ENCODE assay signal across 32 cellular contexts in genomic region chr21:46411236-46411635, GRCh38. TPM values are rescaled to one million over a fixed set of nuclear protein-coding genes. Genes with fewer than 3 reads are reported as not detected.
DNase-seq lines count a peak whose midpoint lies in the region; ATAC-seq, FAIRE-seq and TF ChIP-seq lines count a peak whose summit lies in the region.
"Had no signal": no experiment of that assay in that cellular context is flagged by ENCODE, and none has a peak within 500 bp of the region (broad histone marks: within the 10 kb centered on the region; RNA-seq: fewer than 3 reads in every experiment).

No MANE protein-coding gene starts in this region.

- TF ChIP-seq CTCF in K562 (IDR thresholded peaks at IDR 0.05 in 2 of 3, conservative IDR thresholded peaks at IDR 0.05 in 1 of 3; ENCODE audit: insufficient read depth in 2 of 3, low read depth in 1 of 3, low read length in 3 of 3) (no peak), kidney (IDR thresholded peaks at IDR 0.05; ENCODE audit: borderline replicate concordance, extremely low read depth, insufficient read depth) (no peak)

- H3K4me1 ChIP-seq in K562 (replicated peaks in 1 of 2; ENCODE audit: control insufficient read depth in 2 of 2, insufficient read depth in 2 of 2, low read length in 2 of 2) (peaks cover 0 to 12% of the 10 kb centered on the region in 2 experiments; a peak in 1 of 5 replicates), kidney (ENCODE audit: control insufficient read depth in 1 of 2, insufficient read depth in 1 of 2, low read depth in 1 of 2, low read length in 2 of 2) (no peaks in the 10 kb centered on the region), HAP-1 (no peaks in the 10 kb centered on the region; the same call in 1 of the 2 replicates)
- H3K4me1 ChIP-seq: A549, Peyer's patch had no signal

- ATAC-seq in left ventricle myocardium superior (no peak), K562 (no peak)
- ATAC-seq: A549; activated CD4-positive, alpha-beta T cell treated with anti-CD3 and anti-CD28 coated beads for 36 hours; naive thymus-derived CD4-positive, alpha-beta T cell; stimulated activated naive CD8-positive, alpha-beta T cell treated with anti-CD3 and anti-CD28 coated beads, Interleukin-15, Interleukin-2, amounts not matched to agents 100 U/mL and 50 U/mL, for 24 hours had no signal

- intact Hi-C loops in left ventricle myocardium superior (cut with micrococcal nuclease), result no loop called here
- intact Hi-C loops in cardiac septum (cut with DNase I), result no loop called here
- intact Hi-C loops in K562 (cut with micrococcal nuclease), result no loop called here
- intact Hi-C loops in kidney (cut with DNase I), result no loop called here

- in situ Hi-C loops in K562 (cut with MboI) (no loop called here), HAP-1 (cut with MboI; ENCODE audit: low sequenced_read_pairs) (no loop called here)

- CTCF ChIA-PET in K562 (lab: Yijun Ruan, JAX; ENCODE audit: low intra/inter-chr PET ratio), result no interaction called here

- no peak overlapping the region; a peak in 1 of 4 replicates for H3K9ac ChIP-seq in K562 (ENCODE audit: insufficient read depth in 1 of 2, low read depth in 2 of 2, low read length in 2 of 2)
- no peak overlapping the region for H3K9ac ChIP-seq in kidney (ENCODE audit: low read length in 2 of 2)

- H3K9me1 ChIP-seq in K562 (ENCODE audit: control insufficient read depth, insufficient read depth, low read length), result no peaks in the 10 kb centered on the region

- DNase-seq in left ventricle myocardium superior, result peak; percentile 20
- no peak for DNase-seq in cardiac septum (ENCODE audit: low spot score)
- no peak for DNase-seq in K562 (ENCODE audit: extremely low read depth in 1 of 4, low spot score in 3 of 4)
- peak; percentile 61 for DNase-seq in kidney
- no peak for DNase-seq in HAP-1 (ENCODE audit: low spot score in 2 of 2)
- no peak for DNase-seq in activated T-cell treated with anti-CD3 and anti-CD28 coated beads, Interleukin-2, amount 50 U/mL, for 1 hour
- DNase-seq in caudate nucleus (lab: John Stamatoyannopoulos, UW), result no peak
- no peak for DNase-seq in kidney glomerular epithelial cell (lab: John Stamatoyannopoulos, UW)
- DNase-seq: activated CD4-positive, alpha-beta T cell treated with anti-CD3 and anti-CD28 coated beads for 36 hours; activated effector memory CD4-positive, alpha-beta T cell treated with anti-CD3 and anti-CD28 coated beads, Interleukin-2, amount 50 U/mL, for 16 hours; AML-193; anterior cingulate cortex; CD4-positive, CD25-positive, alpha-beta regulatory T cell; effector CD8-positive, alpha-beta T cell; GOT3; hypothalamus; midbrain; naive thymus-derived CD4-positive, alpha-beta T cell; NCI-H1417; NCI-H226; NCI-H526 treated with DMSO at 0.1 percent for 48 hours; ovary; Peyer's patch; retina; stimulated activated CD4-positive, alpha-beta T cell treated with anti-CD3 and anti-CD28 coated beads, Interleukin-1b, Interleukin-23, amount 100 ng/mL, for 48 hours; stimulated activated naive CD8-positive, alpha-beta T cell treated with anti-CD3 and anti-CD28 coated beads, Interleukin-15, Interleukin-2, amounts not matched to agents 100 U/mL and 50 U/mL, for 24 hours; SW 1271 had no signal

- H3K9me3 ChIP-seq in K562 (replicated peaks; ENCODE audit: control insufficient read depth, insufficient read depth, low read depth, low read length) (no peaks in the 10 kb centered on the region), kidney (ENCODE audit: control insufficient read depth in 1 of 2, low read length in 2 of 2) (no peaks in the 10 kb centered on the region), HAP-1 (no peaks in the 10 kb centered on the region)
- H3K9me3 ChIP-seq: A549, ovary, Peyer's patch had no signal

- FAIRE-seq in K562 (lab: Jason Lieb, UNC) (no peak), kidney (lab: Jason Lieb, UNC) (no peak)
- FAIRE-seq: A549, bronchial epithelial cell, HTR-8/SVneo had no signal

- no peak for TF ChIP-seq RAD21 in K562 (CRISPR knock-in tag; conservative IDR thresholded peaks at IDR 0.05 in 1 of 2, IDR thresholded peaks at IDR 0.05 in 1 of 2)

- H2AFZ ChIP-seq in K562 (ENCODE audit: low read depth, low read length), result no peak overlapping the region

- no peak overlapping the region for H3K27ac ChIP-seq in K562 (ENCODE audit: extremely low read depth, low read depth, low read length)
- no peak overlapping the region for H3K27ac ChIP-seq in kidney (ENCODE audit: low read depth in 2 of 2, low read length in 2 of 2)
- H3K27ac ChIP-seq in caudate nucleus (ENCODE audit: low read depth, low read length), result no peak overlapping the region
- H3K27ac ChIP-seq: A549, coronary artery, ovary, Peyer's patch, skin epidermis had no signal

- 85% methylated on average over 17 of the region's 17 CpGs for WGBS in K562 (ENCODE audit: insufficient coverage, low coverage, missing lambda C conversion rate)

- no peaks in the 10 kb centered on the region for H4K20me1 ChIP-seq in K562 (replicated peaks; ENCODE audit: control insufficient read depth, insufficient read depth, low read length)

- no peak for TF ChIP-seq POLR2A in K562 (conservative IDR thresholded peaks at IDR 0.05)

- POLR2A ChIA-PET in K562 (lab: Yijun Ruan, JAX), result interaction anchor here (0.7 to 1.0 kb wide), 2 partner anchors 11 to 47 kb away, joined by 3 read pairs; no protein-coding TSS in a partner anchor

- no peak overlapping the region for H3K4me2 ChIP-seq in K562 (ENCODE audit: insufficient read depth, low read length)
- H3K4me2 ChIP-seq: A549 had no signal

- H3K27me3 ChIP-seq in K562 (ENCODE audit: control insufficient read depth in 2 of 2, insufficient read depth in 2 of 2, low read length in 2 of 2) (no peaks in the 10 kb centered on the region), HAP-1 (ENCODE audit: low read depth) (no peaks in the 10 kb centered on the region)
- H3K27me3 ChIP-seq: ovary, Peyer's patch had no signal

- TF ChIP-seq EP300 in K562 (IDR thresholded peaks at IDR 0.05; ENCODE audit: low read length), result no peak

- TSS peak; percentile 58 for BruUV-seq in K562 (replicated peaks; lab: Mats Ljungman, UMichigan)

- peaks cover 52% of the 10 kb centered on the region for H3K36me3 ChIP-seq in K562 (ENCODE audit: control insufficient read depth, insufficient read depth, low read length)
- H3K36me3 ChIP-seq in kidney (ENCODE audit: control insufficient read depth in 1 of 2, insufficient read depth in 2 of 2, low read length in 2 of 2), result peaks cover 3 to 14% of the 10 kb centered on the region in 2 donors
- H3K36me3 ChIP-seq in HAP-1 (replicated peaks), result peaks cover 32% of the 10 kb centered on the region
- H3K36me3 ChIP-seq: ovary had no signal

- no peak overlapping the region for H3K4me3 ChIP-seq in K562
- no peak overlapping the region for H3K4me3 ChIP-seq in kidney (ENCODE audit: low read length in 2 of 2)
- no peak overlapping the region for H3K4me3 ChIP-seq in HAP-1
- H3K4me3 ChIP-seq: A549, coronary artery, ovary, Peyer's patch, skin epidermis had no signal

- H3K79me2 ChIP-seq in K562 (ENCODE audit: control insufficient read depth, insufficient read depth, low read length), result no peaks in the 10 kb centered on the region

TF ChIP-seq in K562, 482 proteins besides CTCF, POLR2A, EP300 and RAD21:
- 0 out of 2 replicates have a peak, but pooled peaks have one; percentile 22 for TF ChIP-seq POLR2G (IDR thresholded peaks at IDR 0.05; ENCODE audit: low read depth, low read length)
- no peak for TF ChIP-seq KAT2B (IDR thresholded peaks at IDR 0.05; ENCODE audit: low read depth, low read length)
TF ChIP-seq in K562: peak in this region for 1.

RNA-seq across cellular contexts. Expression of gene DIP2A, which starts 47.5 kb away (rescaled TPM):
- total RNA-seq in left ventricle myocardium superior (28.5 TPM), cardiac septum (38.9 TPM), K562 (2014; rRNA removed) (13.8 and 19.7 TPM in 2 replicates), K562 (2014; rRNA removed; fragmentation: Illumina TruSeq; extraction: Trizol) (14.9 and 19.1 TPM in 2 replicates), K562 (2015; rRNA removed; fragmentation: Illumina TruSeq; extraction: Trizol) (19.6 and 20.3 TPM in 2 replicates), K562 (2021) (31.1 and 32.3 TPM in 2 replicates), kidney (36.5 TPM)
- total RNA-seq in K562 (2011; cell fraction: chromatin; rRNA removed; ENCODE audit: low replicate concordance), result 344 and 474 TPM in 2 replicates
- 211 and 231 TPM in 2 replicates for total RNA-seq in K562 (2011; cell fraction: nucleolus; rRNA removed)
- 245 and 258 TPM in 2 replicates for total RNA-seq in K562 (2011; cell fraction: nucleoplasm; rRNA removed)
- polyA plus RNA-seq in K562 (2011; rRNA removed) (34.5 and 41.3 TPM in 2 replicates), K562 (2014; fragmentation: Illumina TruSeq; extraction: Trizol) (21.3 and 23.9 TPM in 2 replicates), K562 (2014; fragmentation: Nextera tagmentation; extraction: Ambion mirVana) (1 to 10 TPM; 4.3 to 4.6 TPM), K562 (2014; rRNA removed) (30.0 and 31.1 TPM in 2 replicates), kidney (ENCODE audit: insufficient read depth, low read depth, low replicate concordance) (8.7 TPM)
- polyA plus RNA-seq in K562 (2011; cell fraction: cytosol; rRNA removed), result 22.5 and 24.1 TPM in 2 replicates
- 167 and 196 TPM in 2 replicates for polyA plus RNA-seq in K562 (2011; cell fraction: nucleus; rRNA removed)
- 21.7 and 36.7 TPM in 2 replicates for polyA plus RNA-seq in K562 (2012)
- polyA minus RNA-seq in K562 (2011; rRNA and poly(A)+ RNA removed), result 48.3 and 48.8 TPM in 2 replicates
- polyA minus RNA-seq in K562 (2011; cell fraction: cytosol; rRNA and poly(A)+ RNA removed), result 21.6 and 23.7 TPM in 2 replicates
- polyA minus RNA-seq in K562 (2011; cell fraction: nucleus; rRNA and poly(A)+ RNA removed), result 89.9 and 113 TPM in 2 replicates

Comparison
In these comparisons a context has a peak if more than half of its experiments do, and no peak if none do; other contexts are left out.
1. DNase-seq: peak in left ventricle myocardium superior (single experiment) and kidney (single experiment); none in cardiac septum (single experiment), K562 (0 of 4), HAP-1 (0 of 2), activated T-cell treated with anti-CD3 and anti-CD28 coated beads, Interleukin-2, amount 50 U/mL, for 1 hour (single experiment), caudate nucleus (0 of 61) and kidney glomerular epithelial cell (single experiment).